In genomic region chr11:72848846-72849466, GRCh38 we compare ENCODE assay signal across 8 cellular contexts. TPM values are rescaled to one million over a fixed set of nuclear protein-coding genes. Genes with fewer than 3 reads are reported as not detected.
DNase-seq lines count a peak whose midpoint lies in the region; ATAC-seq and TF ChIP-seq lines count a peak whose summit lies in the region.

No MANE protein-coding gene starts in this region.

- peaks cover 16% of the 10 kb centered on the region for H3K4me1 Mint-ChIP-seq in activated B cell treated with CpG ODN at 0.5 μM for 24 hours

- H3K4me3 ChIP-seq in fibroblast of villous mesenchyme (ENCODE audit: low read depth, low read length) (no peak overlapping the region), retinal pigment epithelial cell (ENCODE audit: low read length) (no peak overlapping the region)

- no peak overlapping the region for H3K4me3 Mint-ChIP-seq in activated B cell treated with CpG ODN at 0.5 μM for 24 hours

- POLR2A ChIA-PET in activated B cell treated with CpG ODN at 0.5 μM for 24 hours (lab: Charles Lee) = no interaction called here

- H3K27ac Mint-ChIP-seq in activated B cell treated with CpG ODN at 0.5 μM for 24 hours = no peak overlapping the region

- peak; percentile 54 for ATAC-seq in activated B cell treated with CpG ODN at 0.5 μM for 24 hours (ENCODE audit: low read depth)
- no peak for ATAC-seq in HG03460 (IDR thresholded peaks at IDR 0.05; ENCODE audit: unreplicated experiment)

- intact Hi-C loops in activated B cell treated with CpG ODN at 0.5 μM for 24 hours (cut with micrococcal nuclease) = loop anchor here (1.0 to 5.0 kb wide), 2 partner anchors 124 to 367 kb away; no protein-coding TSS in a partner anchor

- H3K27me3 Mint-ChIP-seq in activated B cell treated with CpG ODN at 0.5 μM for 24 hours = no peaks in the 10 kb centered on the region

- no peaks in the 10 kb centered on the region for H3K9me3 Mint-ChIP-seq in activated B cell treated with CpG ODN at 0.5 μM for 24 hours

- H3K36me3 Mint-ChIP-seq in activated B cell treated with CpG ODN at 0.5 μM for 24 hours (ENCODE audit: low read depth) = peaks cover 71% of the 10 kb centered on the region

- CTCF ChIA-PET in activated B cell treated with CpG ODN at 0.5 μM for 24 hours (lab: Charles Lee) = interaction anchor here (1.6 to 1.7 kb wide), 2 partner anchors 124 to 329 kb away, joined by 5 to 7 read pairs; no protein-coding TSS in a partner anchor

- TF ChIP-seq CTCF in LNCAP (IDR thresholded peaks at IDR 0.05) = peak; percentile 82
- no peak for TF ChIP-seq CTCF in activated B cell treated with CpG ODN at 0.5 μM for 24 hours (IDR thresholded peaks at IDR 0.05)
- TF ChIP-seq CTCF in fibroblast of villous mesenchyme (IDR thresholded peaks at IDR 0.05; ENCODE audit: insufficient read depth, low read depth, low read length) = peak; percentile 74
- peak; percentile 83 for TF ChIP-seq CTCF in retinal pigment epithelial cell (conservative IDR thresholded peaks at IDR 0.05; ENCODE audit: low read depth, low read length)

- DNase-seq in NCI-H146 (lab: John Stamatoyannopoulos, UW) (peak; percentile 30), NCI-H146 treated with DMSO at 0.1 percent for 48 hours (lab: John Stamatoyannopoulos, UW; ENCODE audit: unreplicated experiment) (no peak), activated B cell treated with CpG ODN at 0.5 μM for 24 hours (no peak), fibroblast of villous mesenchyme (ENCODE audit: low read depth) (peak; percentile 61), retinal pigment epithelial cell (ENCODE audit: low read depth) (no peak), DMS79 (lab: John Stamatoyannopoulos, UW) (no peak)

RNA-seq across cellular contexts. Expression of gene ATG16L2, which starts 34.7 kb away (rescaled TPM):
- 73.5 and 96.7 TPM in 2 replicates for total RNA-seq in activated B cell treated with CpG ODN at 0.5 μM for 24 hours
- total RNA-seq in fibroblast of villous mesenchyme = 6.8 and 11.2 TPM in 2 replicates

RNA-seq across cellular contexts. Expression of gene STARD10, which starts 55.1 kb away (rescaled TPM):
- total RNA-seq in activated B cell treated with CpG ODN at 0.5 μM for 24 hours = 42.6 and 46.8 TPM in 2 replicates
- 22.5 and 34.5 TPM in 2 replicates for total RNA-seq in fibroblast of villous mesenchyme

Comparison
In these comparisons a context has a peak if more than half of its experiments do, and no peak if none do; other contexts are left out.
1. DNase-seq: peak in NCI-H146 (single experiment) and fibroblast of villous mesenchyme (single experiment); none in NCI-H146 treated with DMSO at 0.1 percent for 48 hours (single experiment), activated B cell treated with CpG ODN at 0.5 μM for 24 hours (single experiment), retinal pigment epithelial cell (single experiment) and DMS79 (single experiment).